Comparison of ENCODE assay signal across 9 cellular contexts in the genomic region with DNA sequence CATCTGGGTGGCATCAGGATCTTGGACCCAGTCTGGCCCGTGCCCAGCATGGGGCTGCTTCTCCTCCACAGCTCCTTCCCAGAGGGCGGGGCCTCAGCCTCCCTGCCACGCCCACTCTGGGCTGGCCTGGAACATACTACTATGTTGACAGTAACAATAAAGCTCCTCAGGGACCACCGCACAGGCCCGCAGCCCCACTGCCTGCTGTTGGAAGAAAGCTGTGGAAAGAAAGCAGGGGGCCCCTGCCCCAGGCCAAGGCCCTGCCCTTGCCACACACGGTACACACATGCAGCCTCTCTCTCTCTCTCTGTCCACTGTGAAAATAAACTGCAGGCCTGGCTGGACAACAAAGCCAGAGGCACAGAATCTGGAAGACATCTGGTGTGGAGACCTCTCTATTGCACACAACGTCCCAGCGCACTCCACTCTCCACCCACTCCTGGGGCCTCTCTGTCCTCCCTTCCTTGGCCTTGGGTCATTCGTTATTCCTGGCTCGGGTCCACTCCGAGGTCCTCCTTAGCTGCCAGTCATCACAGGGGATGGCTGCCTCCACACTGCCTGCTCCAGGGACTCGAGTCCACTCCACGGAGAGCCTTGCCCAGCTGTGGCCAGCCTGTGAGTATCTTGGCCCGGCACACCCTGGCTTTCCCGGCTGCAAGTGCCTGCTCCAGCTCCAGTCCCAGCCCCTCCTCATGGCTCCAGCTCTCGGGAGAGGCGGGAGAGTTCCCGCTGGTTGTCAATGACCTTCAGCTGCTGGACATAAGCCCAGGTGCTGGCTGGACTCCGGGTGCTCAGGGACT. TPM values are rescaled to one million over a fixed set of nuclear protein-coding genes. Genes with fewer than 3 reads are reported as not detected.
DNase-seq lines count a peak whose midpoint lies in the region; ATAC-seq and TF ChIP-seq lines count a peak whose summit lies in the region.
"Had no signal": no experiment of that assay in that cellular context is flagged by ENCODE, and none has a peak within 500 bp of the region (broad histone marks: within the 10 kb centered on the region; RNA-seq: fewer than 3 reads in every experiment).

No MANE protein-coding gene starts in this region.

- no peaks in the 10 kb centered on the region for H3K36me3 Mint-ChIP-seq in neural crest cell (ENCODE audit: low read depth)

- peak; percentile 91 for ATAC-seq in aorta (ENCODE audit: low FRiP score)
- no peak for ATAC-seq in HG03439 (IDR thresholded peaks at IDR 0.05; ENCODE audit: unreplicated experiment)

- peaks cover 21% of the 10 kb centered on the region for H3K4me1 Mint-ChIP-seq in neural crest cell

- peak overlapping the region; percentile 10 to 90 for H3K27ac ChIP-seq in aorta (ENCODE audit: low read depth in 1 of 2, low read length in 2 of 2)

- H3K4me3 Mint-ChIP-seq in neural crest cell, result no peak overlapping the region

- H3K9me3 Mint-ChIP-seq in neural crest cell, result no peaks in the 10 kb centered on the region

- H3K9me3 ChIP-seq in aorta (ENCODE audit: control insufficient read depth, low read length), result no peaks in the 10 kb centered on the region

- no peaks in the 10 kb centered on the region for H3K27me3 ChIP-seq in aorta (ENCODE audit: control insufficient read depth in 1 of 2, insufficient read depth in 2 of 2, low read length in 1 of 2)

- no peaks in the 10 kb centered on the region for H3K27me3 Mint-ChIP-seq in neural crest cell (ENCODE audit: low read depth)

- intact Hi-C loops in aorta (cut with DNase I), result loop anchor here in 1 of 2 donors (2.0 kb wide), 1 partner anchor 20 kb away; no protein-coding TSS in a partner anchor

- peaks cover 0 to 1% of the 10 kb centered on the region in 2 donors for H3K4me1 ChIP-seq in aorta (ENCODE audit: control insufficient read depth in 1 of 2, insufficient read depth in 2 of 2, low read length in 2 of 2)

- WGBS in aorta, 2 donors, result 10% methylated on average over 19 of the region's 19 CpGs

- H3K4me3 ChIP-seq in foreskin fibroblast (ENCODE audit: low read depth in 1 of 2, low read length in 2 of 2) (peak overlapping the region in 1 of 2 donors; percentile 2), aorta (ENCODE audit: low read length in 2 of 2) (no peak overlapping the region)

- TF ChIP-seq CTCF in foreskin fibroblast (IDR thresholded peaks at IDR 0.05; ENCODE audit: low read depth, low read length), result no peak
- TF ChIP-seq CTCF in neural crest cell (conservative IDR thresholded peaks at IDR 0.05), result no peak

- DNase-seq in SHP77 (lab: John Stamatoyannopoulos, UW), result peak; percentile 32 to 33
- no peak for DNase-seq in SHP77 treated with DMSO at 0.1 percent for 48 hours (lab: John Stamatoyannopoulos, UW)
- DNase-seq in foreskin fibroblast, result peak; percentile 93 to 96
- no peak for DNase-seq in neural crest cell (ENCODE audit: low read depth, low spot score)
- DNase-seq in aorta, result peak; percentile 93 to 95
- no peak for DNase-seq in KG1 (lab: John Stamatoyannopoulos, UW)
- DNase-seq in NCI-H345 treated with DMSO at 0.1 percent for 48 hours (lab: John Stamatoyannopoulos, UW; ENCODE audit: unreplicated experiment), result no peak

- H3K36me3 ChIP-seq in aorta (ENCODE audit: control insufficient read depth in 1 of 2, insufficient read depth in 2 of 2, low read length in 1 of 2), result no peaks in the 10 kb centered on the region

- H3K27ac Mint-ChIP-seq in neural crest cell (ENCODE audit: unreplicated experiment), result peak overlapping the region; percentile 97

RNA-seq across cellular contexts. Expression of a gene that starts 11.8 kb away (rescaled TPM):
- total RNA-seq in neural crest cell, result not detected in 2 replicates
- 1 to 10 TPM in 1 of 2 donors, under 1 TPM in 1; 0.29 to 1.7 TPM for total RNA-seq in aorta
- polyA plus RNA-seq in aorta, result under 1 TPM in 1 of 2 donors, not detected in 1; 0.74 TPM
- total RNA-seq: epithelial cell of proximal tubule had no signal

RNA-seq across cellular contexts. Expression of a gene that starts 21.6 kb away (rescaled TPM):
- total RNA-seq in neural crest cell (0.89 and 1.4 TPM in 2 replicates), aorta (100 to 1,000 TPM in 1 of 2 donors, 10 to 100 TPM in 1; 39.2 to 139 TPM)
- 100 to 1,000 TPM in 1 of 2 donors, 1 to 10 TPM in 1; 3.1 to 149 TPM for polyA plus RNA-seq in aorta

RNA-seq across cellular contexts. Expression of a gene that starts 31.2 kb away (rescaled TPM):
- total RNA-seq in neural crest cell, result 45.2 and 49.4 TPM in 2 replicates
- 10 to 100 TPM; 18.6 to 22.7 TPM for total RNA-seq in aorta
- 1 to 10 TPM; 4.6 to 7.8 TPM for polyA plus RNA-seq in aorta

RNA-seq across cellular contexts. Expression of a gene that starts 36.0 kb away (rescaled TPM):
- total RNA-seq in neural crest cell (11.6 and 13.0 TPM in 2 replicates), aorta (10 to 100 TPM; 35.7 to 51.3 TPM)
- polyA plus RNA-seq in aorta, result 10 to 100 TPM; 19.7 to 33.6 TPM

Comparison
In these comparisons a context has a peak if more than half of its experiments do, and no peak if none do; other contexts are left out.
1. DNase-seq: peak in SHP77 (2 of 2), foreskin fibroblast (2 of 2) and aorta (2 of 2); none in SHP77 treated with DMSO at 0.1 percent for 48 hours (single experiment), neural crest cell (single experiment), KG1 (single experiment) and NCI-H345 treated with DMSO at 0.1 percent for 48 hours (single experiment).
2. RNA of a gene that starts 21.6 kb away (total RNA-seq): 39.2 to 139 TPM in aorta; 0.89 to 1.4 TPM in neural crest cell; every median in the first group is over 10 times any median in the second.